In the genomic region with DNA sequence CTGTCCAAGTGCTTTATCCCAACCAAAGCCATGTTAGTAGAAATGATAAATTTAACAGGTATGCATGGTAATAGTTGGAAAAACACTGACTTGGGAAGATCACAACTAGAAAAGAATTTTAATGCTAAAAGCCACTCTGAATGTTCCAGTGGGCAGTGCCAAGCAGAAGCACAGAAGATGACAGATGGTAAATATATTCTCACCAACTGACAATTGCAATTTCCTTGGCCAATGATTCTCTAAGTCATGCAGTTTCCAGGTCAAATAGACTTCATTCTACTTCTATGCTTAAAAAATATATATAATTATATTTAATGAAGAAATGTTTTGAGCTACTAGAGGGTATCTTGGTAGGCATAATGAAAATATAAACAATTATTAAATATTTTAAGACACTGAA, we compare ENCODE assay signal across 38 cellular contexts.
"Had no signal": no experiment of that assay in that cellular context is flagged by ENCODE, and none has a peak within 500 bp of the region (broad histone marks: within the 10 kb centered on the region; RNA-seq: fewer than 3 reads in every experiment).

No MANE protein-coding gene starts in this region.

- H3K4me1 Mint-ChIP-seq: immature natural killer cell; naive thymus-derived CD8-positive, alpha-beta T cell; stimulated activated naive B cell treated with anti-CD40 and anti-IgM and Interleukin-4, amounts not matched to agents 10 μg/mL and 1 μg/mL and 100 μg/mL, for 72 hours had no signal

- H3K36me3 Mint-ChIP-seq: activated naive CD8-positive, alpha-beta T cell; immature natural killer cell; mesothelial cell of epicardium; naive thymus-derived CD8-positive, alpha-beta T cell; stimulated activated naive B cell treated with anti-CD40 and anti-IgM and Interleukin-4, amounts not matched to agents 10 μg/mL and 1 μg/mL and 100 μg/mL, for 72 hours had no signal

- H3K4me1 ChIP-seq: adrenal gland, body of pancreas, pancreas, prostate gland, stomach, suprapubic skin, tibial artery, upper lobe of right lung had no signal

- H3K27ac ChIP-seq: adrenal gland, body of pancreas, coronary artery, pancreas, prostate gland, stomach, suprapubic skin, tibial artery, upper lobe of right lung, VCaP had no signal

- H3K4me3 ChIP-seq: adrenal gland, body of pancreas, coronary artery, dorsolateral prefrontal cortex, pancreas, prostate gland, stomach, suprapubic skin, tibial artery, upper lobe of right lung had no signal

- H3K27me3 ChIP-seq: adrenal gland, body of pancreas, dorsolateral prefrontal cortex, pancreas, stomach, suprapubic skin, tibial artery, upper lobe of right lung had no signal

- DNase-seq: activated CD4-positive, alpha-beta T cell treated with anti-CD3 and anti-CD28 coated beads for 4 hours; activated CD4-positive, alpha-beta T cell treated with anti-CD3 and anti-CD28 coated beads, Interleukin-2, amount 50 U/mL, for 4 hours; activated effector memory CD4-positive, alpha-beta T cell treated with Interleukin-2 at 50 U/mL for 16 hours; activated naive CD4-positive, alpha-beta T cell treated with Interleukin-2 at 50 U/mL for 16 hours; activated T-cell treated with anti-CD3 and anti-CD28 coated beads for 4 hours; adrenal gland; aorta; body of pancreas; cerebellar nuclear complex; dorsolateral prefrontal cortex; effector memory CD4-positive, alpha-beta T cell; erythroblast; foreskin fibroblast; head of caudate nucleus; hypothalamus; immature natural killer cell; kidney; left colon; naive thymus-derived CD8-positive, alpha-beta T cell; nucleus accumbens; pancreas; retina; small intestine; stimulated activated CD4-positive, alpha-beta T cell treated with anti-CD3 and anti-CD28 coated beads, Interleukin-4, amount 100 ng/mL, for 24 hours; stimulated activated CD8-positive, alpha-beta memory T cell treated with anti-CD3 and anti-CD28 coated beads, Interleukin-4, amount 100 ng/mL, for 48 hours; stimulated activated naive B cell treated with anti-CD40 and anti-IgM and Interleukin-4, amounts not matched to agents 10 μg/mL and 1 μg/mL and 100 μg/mL, for 72 hours; stomach; T-helper 9 cell; tibial artery; upper lobe of right lung had no signal

- H3K4me3 Mint-ChIP-seq: activated naive CD8-positive, alpha-beta T cell; immature natural killer cell; mesothelial cell of epicardium; naive thymus-derived CD8-positive, alpha-beta T cell; neural crest cell; stimulated activated naive B cell treated with anti-CD40 and anti-IgM and Interleukin-4, amounts not matched to agents 10 μg/mL and 1 μg/mL and 100 μg/mL, for 72 hours had no signal

- H3K36me3 ChIP-seq: adrenal gland, pancreas, prostate gland, stomach, suprapubic skin, tibial artery, upper lobe of right lung had no signal

- H3K27ac Mint-ChIP-seq: activated naive CD8-positive, alpha-beta T cell; immature natural killer cell; mesothelial cell of epicardium; naive thymus-derived CD8-positive, alpha-beta T cell; stimulated activated naive B cell treated with anti-CD40 and anti-IgM and Interleukin-4, amounts not matched to agents 10 μg/mL and 1 μg/mL and 100 μg/mL, for 72 hours had no signal

- H3K9me3 ChIP-seq: adrenal gland, body of pancreas, pancreas, prostate gland, stomach, suprapubic skin, tibial artery, upper lobe of right lung had no signal

- ATAC-seq: body of pancreas; left colon; naive thymus-derived CD8-positive, alpha-beta T cell; pancreas; sciatic nerve; stimulated activated naive B cell treated with anti-CD40 and anti-IgM and Interleukin-4, amounts not matched to agents 10 μg/mL and 1 μg/mL and 100 μg/mL, for 72 hours; upper lobe of right lung had no signal
